15 cellular contexts compared by ENCODE assay signal in the genomic region with DNA sequence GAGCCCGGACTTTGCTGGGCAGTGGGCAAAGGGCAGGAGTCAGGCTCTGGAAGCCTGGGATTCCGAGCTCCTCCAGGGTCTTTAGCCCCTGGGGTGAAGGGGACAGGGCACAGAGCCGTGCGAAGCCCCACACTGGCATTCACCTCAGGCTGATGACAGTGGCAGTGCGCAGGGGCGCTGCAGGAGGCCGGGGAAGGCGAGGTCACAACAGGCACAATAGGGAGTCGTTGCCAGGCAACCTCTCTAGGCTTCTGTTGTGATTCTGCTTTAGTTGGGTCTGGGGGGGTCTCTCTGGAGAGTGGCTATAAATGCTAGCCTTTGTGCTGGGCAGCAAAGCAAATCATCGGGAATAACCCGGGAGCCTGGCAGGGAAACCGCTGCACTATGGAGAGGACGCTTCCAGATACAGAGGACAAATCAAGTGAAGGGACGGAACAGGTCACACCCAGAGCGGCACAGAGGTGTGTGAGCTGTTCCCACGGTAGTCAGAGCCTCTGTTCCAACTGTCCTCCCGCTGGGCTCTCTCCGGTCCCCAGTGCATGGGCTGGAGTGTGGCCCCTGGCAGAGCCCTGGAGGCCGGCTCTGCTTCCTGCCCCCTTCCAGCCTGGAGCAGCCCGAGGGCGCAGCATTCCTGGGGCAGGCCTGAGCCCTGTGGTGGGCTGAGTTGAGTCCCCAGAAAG. TPM values are rescaled to one million over a fixed set of nuclear protein-coding genes. Genes with fewer than 3 reads are reported as not detected.
A peak's percentile ranks its signal among the peaks of the same experiment; 100 is the strongest.
DNase-seq lines count a peak whose midpoint lies in the region; ATAC-seq and TF ChIP-seq lines count a peak whose summit lies in the region.
"Had no signal": no experiment of that assay in that cellular context is flagged by ENCODE, and none has a peak within 500 bp of the region (broad histone marks: within the 10 kb centered on the region; RNA-seq: fewer than 3 reads in every experiment).

No MANE protein-coding gene starts in this region.

- WGBS in gastroesophageal sphincter (ENCODE audit: low coverage in 1 of 2), 2 donors: 78% methylated on average over 8 of the region's 21 CpGs; no CpG with 5 or more reads in 1 of the 2 donors

- no peaks in the 10 kb centered on the region for H3K9me3 Mint-ChIP-seq in osteocyte (ENCODE audit: unreplicated experiment)
- H3K9me3 Mint-ChIP-seq: activated naive CD8-positive, alpha-beta T cell treated with anti-CD3 and anti-CD28 coated beads, Interleukin-2, amount 10 ng/mL, durations not matched to agents 7 days and 5 days had no signal

- TF ChIP-seq POLR2A in gastroesophageal sphincter (IDR thresholded peaks at IDR 0.05): no peak

- peaks cover 14% of the 10 kb centered on the region for H3K4me1 Mint-ChIP-seq in osteocyte (ENCODE audit: unreplicated experiment)
- H3K4me1 Mint-ChIP-seq: activated CD8-positive, alpha-beta memory T cell treated with anti-CD3 and anti-CD28 coated beads, Interleukin-2, amount 10 ng/mL, durations not matched to agents 7 days and 5 days; activated naive CD8-positive, alpha-beta T cell treated with anti-CD3 and anti-CD28 coated beads, Interleukin-2, amount 10 ng/mL, durations not matched to agents 7 days and 5 days had no signal

- no peak overlapping the region for H3K4me3 Mint-ChIP-seq in osteocyte (ENCODE audit: unreplicated experiment)
- H3K4me3 Mint-ChIP-seq: activated CD8-positive, alpha-beta memory T cell treated with anti-CD3 and anti-CD28 coated beads, Interleukin-2, amount 10 ng/mL, durations not matched to agents 7 days and 5 days; activated naive CD8-positive, alpha-beta T cell treated with anti-CD3 and anti-CD28 coated beads, Interleukin-2, amount 10 ng/mL, durations not matched to agents 7 days and 5 days had no signal

- no peaks in the 10 kb centered on the region for H3K36me3 ChIP-seq in HEK293 (ENCODE audit: control insufficient read depth in 2 of 2, insufficient read depth in 1 of 2, low read length in 2 of 2)
- H3K36me3 ChIP-seq in gastroesophageal sphincter: no peaks in the 10 kb centered on the region

- no peak for TF ChIP-seq EP300 in gastroesophageal sphincter (IDR thresholded peaks at IDR 0.05)

- H3K4me1 ChIP-seq in HEK293 (ENCODE audit: control insufficient read depth, insufficient read depth, low read length) (no peaks in the 10 kb centered on the region), gastroesophageal sphincter (no peaks in the 10 kb centered on the region)

- H3K27me3 ChIP-seq in gastroesophageal sphincter: peaks cover 24% of the 10 kb centered on the region

- H3K4me3 ChIP-seq in HEK293 (ENCODE audit: low read depth, low read length): no peak overlapping the region
- no peak overlapping the region for H3K4me3 ChIP-seq in gastroesophageal sphincter

- peak; percentile 31 for ATAC-seq in gastroesophageal sphincter
- ATAC-seq: activated CD8-positive, alpha-beta memory T cell treated with anti-CD3 and anti-CD28 coated beads, Interleukin-2, amount 10 ng/mL, durations not matched to agents 7 days and 5 days; Right ventricle myocardium inferior; sciatic nerve had no signal

- DNase-seq in NCI-H345 (lab: John Stamatoyannopoulos, UW) (peak; percentile 91), osteocyte (ENCODE audit: extremely low spot score, unreplicated experiment) (no peak), SK-N-DZ (ENCODE audit: low spot score) (no peak), Kasumi-1 (lab: John Stamatoyannopoulos, UW) (no peak)
- no peak for DNase-seq in activated naive CD4-positive, alpha-beta T cell treated with anti-CD3 and anti-CD28 coated beads, Interleukin-2, amount 50 U/mL, for 16 hours
- DNase-seq in stimulated activated CD4-positive, alpha-beta T cell treated with anti-CD3 and anti-CD28 coated beads, Interleukin-15, amount 100 ng/mL, for 24 hours: no peak
- DNase-seq: activated CD8-positive, alpha-beta memory T cell treated with anti-CD3 and anti-CD28 coated beads, Interleukin-2, amount 10 ng/mL, durations not matched to agents 7 days and 5 days; activated naive CD8-positive, alpha-beta T cell treated with anti-CD3 and anti-CD28 coated beads, Interleukin-2, amount 10 ng/mL, durations not matched to agents 7 days and 5 days; cortex of kidney; Karpas-422 had no signal

- H3K9me3 ChIP-seq in HEK293 (ENCODE audit: control insufficient read depth, insufficient read depth, low read depth, low read length): no peaks in the 10 kb centered on the region
- H3K9me3 ChIP-seq in gastroesophageal sphincter: no peaks in the 10 kb centered on the region

- no peaks in the 10 kb centered on the region for H3K27me3 Mint-ChIP-seq in osteocyte (ENCODE audit: unreplicated experiment)

- CTCF ChIA-PET in HEK293 (lab: Yijun Ruan, JAX): no interaction called here

- TF ChIP-seq CTCF in HEK293 (tag by site-specific recombination; IDR thresholded peaks at IDR 0.05): no peak
- no peak for TF ChIP-seq CTCF in gastroesophageal sphincter (IDR thresholded peaks at IDR 0.05)
- TF ChIP-seq CTCF in osteocyte (IDR thresholded peaks at IDR 0.05): no peak

- H3K27ac ChIP-seq in HEK293 (ENCODE audit: extremely low read depth, low read depth, low read length) (no peak overlapping the region), gastroesophageal sphincter (no peak overlapping the region)

- peak overlapping the region; percentile 41 for H3K27ac Mint-ChIP-seq in osteocyte (ENCODE audit: unreplicated experiment)
- H3K27ac Mint-ChIP-seq: activated CD8-positive, alpha-beta memory T cell treated with anti-CD3 and anti-CD28 coated beads, Interleukin-2, amount 10 ng/mL, durations not matched to agents 7 days and 5 days; activated naive CD8-positive, alpha-beta T cell treated with anti-CD3 and anti-CD28 coated beads, Interleukin-2, amount 10 ng/mL, durations not matched to agents 7 days and 5 days had no signal

- POLR2A ChIA-PET in HEK293 (lab: Yijun Ruan, JAX): no interaction called here

- H3K36me3 Mint-ChIP-seq in osteocyte (ENCODE audit: unreplicated experiment): no peaks in the 10 kb centered on the region
- H3K36me3 Mint-ChIP-seq: activated CD8-positive, alpha-beta memory T cell treated with anti-CD3 and anti-CD28 coated beads, Interleukin-2, amount 10 ng/mL, durations not matched to agents 7 days and 5 days; activated naive CD8-positive, alpha-beta T cell treated with anti-CD3 and anti-CD28 coated beads, Interleukin-2, amount 10 ng/mL, durations not matched to agents 7 days and 5 days had no signal

TF ChIP-seq in HEK293, 187 proteins besides CTCF, POLR2A, EP300 and RAD21:
- TF ChIP-seq PRDM4 (tag by site-specific recombination; IDR thresholded peaks at IDR 0.05) (no peak), OSR2 (tag by site-specific recombination; IDR thresholded peaks at IDR 0.05) (0 out of 2 replicates have a peak, but pooled peaks have one; percentile 15), GLIS1 (tag by site-specific recombination; IDR thresholded peaks at IDR 0.05) (no peak), ZIC2 (tag by site-specific recombination; IDR thresholded peaks at IDR 0.05) (peak; percentile 71)

RNA-seq across cellular contexts. Expression of gene ZBTB21, which starts 11.7 kb away (rescaled TPM):
- total RNA-seq in gastroesophageal sphincter (10 to 100 TPM in 2 of 4 donors, 1 to 10 TPM in 2; 6.6 to 14.1 (median 9.4) TPM), osteocyte (20.3 and 20.9 TPM in 2 replicates)
- polyA plus RNA-seq in SK-N-DZ (2014; cell fraction: cytosol; rRNA removed): 4.3 and 6.2 TPM in 2 replicates
- 3.1 and 3.9 TPM in 2 replicates for polyA plus RNA-seq in SK-N-DZ (2014; cell fraction: nucleus; rRNA removed)

RNA-seq across cellular contexts. Expression of gene UMODL1, which starts 49.2 kb away (rescaled TPM):
- total RNA-seq in gastroesophageal sphincter (not detected), osteocyte (0.68 TPM in 1 of 2 replicates, not detected in the other)
- polyA plus RNA-seq in SK-N-DZ (2014; cell fraction: cytosol; rRNA removed): not detected in 2 replicates
- not detected in 2 replicates for polyA plus RNA-seq in SK-N-DZ (2014; cell fraction: nucleus; rRNA removed)
- total RNA-seq: mucosa of gallbladder, Right ventricle myocardium inferior, sciatic nerve had no signal
